In the genomic region with DNA sequence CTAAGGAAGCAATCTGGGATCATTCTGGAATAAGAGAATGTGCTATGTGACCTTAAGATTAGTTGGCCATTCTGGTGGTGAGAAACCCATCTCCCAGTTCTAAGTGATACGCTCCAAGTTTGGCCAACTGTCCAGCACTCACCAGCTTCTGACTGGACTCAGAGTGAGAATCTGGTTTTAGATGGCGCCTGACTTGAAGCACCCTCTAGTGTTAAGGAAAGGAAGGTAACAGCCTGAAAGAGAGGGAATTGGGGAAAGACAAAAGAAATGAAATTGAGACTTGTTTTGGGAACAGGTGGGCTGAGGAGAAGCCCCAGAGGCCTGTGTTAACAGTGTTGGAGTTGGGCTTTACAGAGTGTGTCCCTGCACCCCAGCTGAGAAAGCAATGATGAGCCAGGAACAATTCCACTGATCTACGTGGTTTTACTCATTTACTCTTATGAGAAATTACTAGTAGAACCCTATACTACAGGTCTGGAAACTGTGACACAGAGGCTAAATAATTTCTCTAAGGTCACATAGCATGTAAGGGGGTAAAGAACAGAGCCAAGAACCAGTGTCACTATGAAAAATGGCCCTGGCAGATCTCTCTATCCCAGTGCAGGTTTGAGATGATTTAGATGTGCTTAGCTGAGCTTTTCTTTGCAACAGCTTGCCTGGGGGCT, we compare ENCODE assay signal across 9 cellular contexts. TPM values are rescaled to one million over a fixed set of nuclear protein-coding genes. Genes with fewer than 3 reads are reported as not detected.
DNase-seq lines count a peak whose midpoint lies in the region; ATAC-seq and TF ChIP-seq lines count a peak whose summit lies in the region.
"Had no signal": no experiment of that assay in that cellular context is flagged by ENCODE, and none has a peak within 500 bp of the region (broad histone marks: within the 10 kb centered on the region; RNA-seq: fewer than 3 reads in every experiment).

No MANE protein-coding gene starts in this region.

- H3K27ac ChIP-seq in stomach, result no peak overlapping the region

- no peak for TF ChIP-seq POLR2A in stomach (IDR thresholded peaks at IDR 0.05)

- H3K4me3 ChIP-seq in stomach, result no peak overlapping the region

- no peak for TF ChIP-seq EP300 in stomach (IDR thresholded peaks at IDR 0.05)

- H3K27me3 ChIP-seq in stomach, result no peaks in the 10 kb centered on the region

- intact Hi-C loops in stomach (cut with DNase I; ENCODE audit: low total_unique reads), result no loop called here
- intact Hi-C loops in posterior cingulate gyrus (cut with DNase I), result loop anchor here (5.0 to 10.0 kb wide), 2 partner anchors 247 to 485 kb away; no protein-coding TSS in a partner anchor

- TF ChIP-seq CTCF in stomach (IDR thresholded peaks at IDR 0.05), result peak in 4 of 7 experiments; percentile 29 to 74 (median 65)

- peak; percentile 30 for ATAC-seq in esophagus mucosa

- 47 to 77% (median 62%) methylated on average over 3 of the region's 3 CpGs for WGBS in stomach, 5 donors

- no peaks in the 10 kb centered on the region for H3K36me3 ChIP-seq in stomach

- H3K4me1 ChIP-seq in stomach, result peaks cover 0 to 11% (median 0%) of the 10 kb centered on the region in 4 donors

- H3K9me3 ChIP-seq in stomach, result no peaks in the 10 kb centered on the region

- DNase-seq in SIG-M5 treated with dmso at 0.1 percent for 504 hours (lab: John Stamatoyannopoulos, UW; ENCODE audit: unreplicated experiment) (peak; percentile 63), SIG-M5 (lab: John Stamatoyannopoulos, UW) (no peak), NCI-H82 (lab: John Stamatoyannopoulos, UW) (peak; percentile 59), stomach (no peak), activated T-cell treated with anti-CD3 and anti-CD28 coated beads for 4 hours (no peak), GDM1 (lab: John Stamatoyannopoulos, UW) (no peak), posterior cingulate gyrus (no peak)
- DNase-seq: naive B cell had no signal

RNA-seq across cellular contexts. Expression of a gene that starts 9.3 kb away (rescaled TPM):
- total RNA-seq in esophagus mucosa (0.08 TPM), stomach (under 1 TPM in 2 of 5 donors, not detected in 3; 0.37 to 0.58 TPM)
- polyA plus RNA-seq in stomach, result under 1 TPM in 1 of 3 donors, not detected in 2; 0.30 TPM

RNA-seq across cellular contexts. Expression of a gene that starts 33.2 kb away (rescaled TPM):
- total RNA-seq in esophagus mucosa (35.4 TPM), stomach (1,000 to 10,000 TPM in 2 of 5 donors, 100 to 1,000 TPM in 2, 10 to 100 TPM in 1; 72.7 to 3,112 (median 316) TPM)
- polyA plus RNA-seq in stomach, result 100 to 1,000 TPM in 2 of 3 donors, 1 to 10 TPM in 1; 6.3 to 176 (median 150) TPM

RNA-seq across cellular contexts. Expression of a gene that starts 53.0 kb away (rescaled TPM):
- 62.2 TPM for total RNA-seq in esophagus mucosa
- 10 to 100 TPM; 18.0 to 91.7 (median 59.5) TPM for total RNA-seq in stomach
- 10 to 100 TPM; 17.1 to 50.4 (median 29.7) TPM for polyA plus RNA-seq in stomach

RNA-seq across cellular contexts. Expression of a gene that starts 57.8 kb away (rescaled TPM):
- total RNA-seq in esophagus mucosa, result 2.9 TPM
- 1 to 10 TPM in 3 of 5 donors, not detected in 2; 4.5 to 6.6 (median 5.2) TPM for total RNA-seq in stomach
- 1 to 10 TPM; 3.3 to 6.7 (median 3.7) TPM for polyA plus RNA-seq in stomach

Comparison
In these comparisons a context has a peak if more than half of its experiments do, and no peak if none do; other contexts are left out.
1. DNase-seq: peak in SIG-M5 treated with dmso at 0.1 percent for 504 hours (single experiment) and NCI-H82 (single experiment); none in SIG-M5 (single experiment), stomach (single experiment), activated T-cell treated with anti-CD3 and anti-CD28 coated beads for 4 hours (single experiment), GDM1 (single experiment) and posterior cingulate gyrus (0 of 10).